ENCODE assay signal across 21 cellular contexts in genomic region chr1:2824999-2825398, GRCh38.
"Had no signal": no experiment of that assay in that cellular context is flagged by ENCODE, and none has a peak within 500 bp of the region (broad histone marks: within the 10 kb centered on the region; RNA-seq: fewer than 3 reads in every experiment).

No MANE protein-coding gene starts in this region.

- H3K4me3 ChIP-seq: SJCRH30 had no signal

- H3K4me1 ChIP-seq: SJCRH30 had no signal

- DNase-seq: KBM-7, MV-4-11, NCI-H1048, NCI-H1105, NCI-H1417, NCI-H1436 treated with DMSO at 0.1 percent for 48 hours, NCI-H1694, NCI-H187 treated with DMSO at 0.1 percent for 48 hours, NCI-H2029 treated with DMSO at 0.1 percent for 48 hours, NCI-H2171 treated with DMSO at 0.1 percent for 48 hours, NCI-H345, NCI-H446 treated with DMSO at 0.1 percent for 48 hours, NCI-H510A treated with DMSO at 0.1 percent for 48 hours, NCI-H526 treated with DMSO at 0.1 percent for 48 hours, NCI-H748 treated with DMSO at 0.1 percent for 48 hours, RPMI8226, SHP77 treated with DMSO at 0.1 percent for 48 hours, SJCRH30 had no signal

- H3K9me3 ChIP-seq: SJCRH30 had no signal

- ATAC-seq: SK-N-SH treated with all-trans-retinoic acid at 6 μM for 48 hours had no signal

- FAIRE-seq: RCC 7860 had no signal

- H3K27ac ChIP-seq: HL-60, SJCRH30 had no signal

- H3K36me3 ChIP-seq: SJCRH30 had no signal
